Comparison of ENCODE assay signal across 19 cellular contexts in genomic region chr12:70659077-70659606, GRCh38.
"Had no signal": no experiment of that assay in that cellular context is flagged by ENCODE, and none has a peak within 500 bp of the region (broad histone marks: within the 10 kb centered on the region; RNA-seq: fewer than 3 reads in every experiment).

No MANE protein-coding gene starts in this region.

- H2AFZ ChIP-seq: parathyroid adenoma had no signal

- H3K27ac ChIP-seq: epithelial cell of prostate, esophagus muscularis mucosa, gastrocnemius medialis, left ventricle myocardium inferior, lower lobe of right lung, parathyroid adenoma, psoas muscle, right lobe of liver, suprapubic skin, thyroid gland had no signal

- ATAC-seq: effector memory CD8-positive, alpha-beta T cell; gastrocnemius medialis; left cardiac atrium; lower lobe of right lung; psoas muscle; right lobe of liver; stimulated activated effector memory CD8-positive, alpha-beta T cell treated with anti-CD3 and anti-CD28 coated beads, Interleukin-12 subunit alpha, Interleukin-12 subunit beta, amount 100 ng/mL, for 72 hours; stimulated activated naive CD8-positive, alpha-beta T cell treated with anti-CD3 and anti-CD28 coated beads, Interleukin-15, Interleukin-2, amounts not matched to agents 100 U/mL and 50 U/mL, for 24 hours had no signal

- H3K27me3 ChIP-seq: esophagus muscularis mucosa, gastrocnemius medialis, right lobe of liver, suprapubic skin, thyroid gland had no signal

- H3K79me2 ChIP-seq: parathyroid adenoma had no signal

- H3K36me3 ChIP-seq: esophagus muscularis mucosa, gastrocnemius medialis, left ventricle myocardium inferior, lower lobe of right lung, right lobe of liver, suprapubic skin, thyroid gland had no signal

- H3K9ac ChIP-seq: parathyroid adenoma had no signal

- H3K9me3 ChIP-seq: esophagus muscularis mucosa, gastrocnemius medialis, left ventricle myocardium inferior, lower lobe of right lung, psoas muscle, right lobe of liver, suprapubic skin, thyroid gland had no signal

- H3K4me1 ChIP-seq: gastrocnemius medialis, parathyroid adenoma, psoas muscle, right lobe of liver, thyroid gland had no signal

- DNase-seq: effector memory CD8-positive, alpha-beta T cell; gastrocnemius medialis; left cardiac atrium; left ventricle myocardium inferior; lower lobe of right lung; naive B cell; nephron progenitor cell; psoas muscle; retina; right lobe of liver; stimulated activated CD4-positive, alpha-beta T cell treated with anti-CD3 and anti-CD28 coated beads, Interleukin-4, amount 100 ng/mL, for 1 hour; stimulated activated CD8-positive, alpha-beta memory T cell treated with anti-CD3 and anti-CD28 coated beads, Interleukin-4, amount 100 ng/mL, for 48 hours; stimulated activated naive CD8-positive, alpha-beta T cell treated with anti-CD3 and anti-CD28 coated beads, Interleukin-15, Interleukin-2, amounts not matched to agents 100 U/mL and 50 U/mL, for 24 hours; thyroid gland had no signal

- H3K4me3 ChIP-seq: esophagus muscularis mucosa, gastrocnemius medialis, left ventricle myocardium inferior, lower lobe of right lung, psoas muscle, right lobe of liver, suprapubic skin, thyroid gland had no signal
